Comparison of ENCODE assay signal across 1 cellular context in the genomic region with DNA sequence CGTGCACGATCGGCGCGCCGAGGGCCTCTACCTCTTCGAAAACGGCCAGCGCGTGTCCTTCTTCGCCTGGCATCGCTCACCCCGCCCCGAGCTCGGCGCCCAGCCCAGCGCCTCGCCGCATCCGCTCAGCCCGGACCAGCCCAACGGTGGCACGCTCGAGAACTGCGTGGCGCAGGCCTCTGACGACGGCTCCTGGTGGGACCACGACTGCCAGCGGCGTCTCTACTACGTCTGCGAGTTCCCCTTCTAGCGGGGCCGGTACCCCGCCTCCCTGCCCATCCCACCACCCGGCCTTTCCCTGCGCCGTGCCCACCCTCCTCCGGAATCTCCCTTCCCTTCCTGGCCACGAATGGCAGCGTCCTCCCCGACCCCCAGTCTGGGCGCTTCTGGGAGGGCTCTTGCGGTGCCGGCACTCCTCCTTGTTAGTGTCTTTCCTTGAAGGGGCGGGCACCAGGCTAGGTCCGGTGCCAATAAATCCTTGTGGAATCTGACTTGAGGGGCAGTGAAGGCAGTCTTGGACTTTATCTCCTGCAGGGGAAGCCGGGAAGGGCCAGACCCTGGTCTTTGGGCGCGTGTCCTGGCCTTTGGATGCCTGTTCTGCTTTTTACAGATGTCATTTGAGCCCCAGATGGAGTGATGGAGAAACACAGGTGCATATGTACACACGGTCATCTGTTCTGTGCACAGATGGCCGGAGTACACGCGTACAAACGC.
TF ChIP-seq lines count a peak whose summit lies in the region.

No MANE protein-coding gene starts in this region.

TF ChIP-seq in HCT116, 20 proteins besides CTCF, POLR2A, EP300 and RAD21:
- TF ChIP-seq, protein P1, sequence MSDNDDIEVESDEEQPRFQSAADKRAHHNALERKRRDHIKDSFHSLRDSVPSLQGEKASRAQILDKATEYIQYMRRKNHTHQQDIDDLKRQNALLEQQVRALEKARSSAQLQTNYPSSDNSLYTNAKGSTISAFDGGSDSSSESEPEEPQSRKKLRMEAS (IDR thresholded peaks at IDR 0.05) = peak; percentile 47; the same call in 1 of the 2 replicates
- TF ChIP-seq SIN3A (IDR thresholded peaks at IDR 0.05; ENCODE audit: low read depth) (peak; percentile 62; the same call in 1 of the 2 replicates), CBX3 (IDR thresholded peaks at IDR 0.05; ENCODE audit: low read depth) (0 out of 2 replicates have a peak, but pooled peaks have one; percentile 1), CEBPB (IDR thresholded peaks at IDR 0.05; ENCODE audit: low read depth) (no peak), ELF1 (IDR thresholded peaks at IDR 0.05; ENCODE audit: borderline replicate concordance, low read depth) (no peak), ZFX (IDR thresholded peaks at IDR 0.05) (peak; percentile 73; the same call in 1 of the 2 replicates)
